ENCODE assay signal across 3 cellular contexts in genomic region chr1:16732254-16732896, GRCh38. TPM values are rescaled to one million over a fixed set of nuclear protein-coding genes. Genes with fewer than 3 reads are reported as not detected.
"Had no signal": no experiment of that assay in that cellular context is flagged by ENCODE, and none has a peak within 500 bp of the region (broad histone marks: within the 10 kb centered on the region; RNA-seq: fewer than 3 reads in every experiment).

No MANE protein-coding gene starts in this region.

RNA-seq across cellular contexts. Expression of gene RNU1-4, which starts 7.9 kb away (rescaled TPM):
- total RNA-seq: fibroblast of villous mesenchyme had no signal
- polyA plus RNA-seq: esophagus, fibroblast of lung had no signal
